ENCODE assay signal across 14 cellular contexts in the genomic region with DNA sequence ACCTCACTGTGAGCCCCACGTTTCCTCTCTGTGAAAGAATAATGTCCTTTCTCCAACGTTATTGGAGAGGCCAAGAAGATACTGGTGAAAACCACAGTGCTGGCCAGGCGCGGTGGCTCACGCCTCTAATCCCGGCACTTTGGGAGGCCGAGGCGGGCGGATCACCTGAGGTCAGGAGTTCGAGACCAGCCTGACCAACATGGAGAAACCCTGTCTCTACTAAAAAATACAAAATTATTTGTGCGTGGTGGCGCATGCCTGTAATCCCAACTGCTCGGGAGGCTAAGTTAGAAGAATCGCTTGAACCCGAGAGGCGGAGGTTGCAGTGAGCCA. TPM values are rescaled to one million over a fixed set of nuclear protein-coding genes. Genes with fewer than 3 reads are reported as not detected.
"Had no signal": no experiment of that assay in that cellular context is flagged by ENCODE, and none has a peak within 500 bp of the region (broad histone marks: within the 10 kb centered on the region; RNA-seq: fewer than 3 reads in every experiment).

No MANE protein-coding gene starts in this region.

RNA-seq across cellular contexts. Expression of a gene that starts 11.6 kb away (rescaled TPM):
- total RNA-seq: activated CD4-positive, alpha-beta memory T cell treated with anti-CD3 and anti-CD28 coated beads for 36 hours; activated CD4-positive, alpha-beta T cell treated with anti-CD3 and anti-CD28 coated beads, Interleukin-2, amount 10 ng/mL, durations not matched to agents 24 days and 14 days; activated T-cell treated with anti-CD3 and anti-CD28 coated beads, Interleukin-2, amount 50 U/mL, for 4 hours; activated T-helper 1 cell treated with anti-CD3 and anti-CD28 coated beads, Interleukin-12 subunit alpha, Interleukin-12 subunit beta, Interleukin-2, Interleukin-4 antibody, amounts not matched to agents 30 ng/mL and 10 ng/mL and 1 ng/mL, durations not matched to agents 14 hours and 24 hours and 36 hours; activated T-helper 17 cell treated with anti-CD3 and anti-CD28 coated beads, Interleukin-2, amount 50 U/mL, for 72 hours; ascending aorta had no signal

RNA-seq across cellular contexts. Expression of a gene that starts 34.9 kb away (rescaled TPM):
- total RNA-seq: activated B cell treated with CpG ODN at 0.5 μM for 24 hours; activated CD4-positive, alpha-beta memory T cell treated with anti-CD3 and anti-CD28 coated beads for 36 hours; activated CD4-positive, alpha-beta T cell treated with anti-CD3 and anti-CD28 coated beads, Interleukin-2, amount 10 ng/mL, durations not matched to agents 24 days and 14 days; activated CD8-positive, alpha-beta memory T cell treated with anti-CD3 and anti-CD28 coated beads for 36 hours; activated CD8-positive, alpha-beta T cell treated with anti-CD3 and anti-CD28 coated beads for 36 hours; activated naive CD4-positive, alpha-beta T cell treated with anti-CD3 and anti-CD28 coated beads for 36 hours; activated naive CD4-positive, alpha-beta T cell treated with anti-CD3 and anti-CD28 coated beads, Interleukin-2, amount 50 U/mL, for 72 hours; activated naive CD8-positive, alpha-beta T cell treated with anti-CD3 and anti-CD28 coated beads for 36 hours; activated T-cell treated with anti-CD3 and anti-CD28 coated beads, Interleukin-2, amount 50 U/mL, for 4 hours; activated T-cell treated with anti-CD3 and anti-CD28 coated beads, Interleukin-2, amount 50 U/mL, for 72 hours; activated T-helper 1 cell treated with anti-CD3 and anti-CD28 coated beads, Interleukin-12 subunit alpha, Interleukin-12 subunit beta, Interleukin-2, Interleukin-4 antibody, amounts not matched to agents 30 ng/mL and 10 ng/mL and 1 ng/mL, durations not matched to agents 14 hours and 24 hours and 36 hours; activated T-helper 17 cell treated with anti-CD3 and anti-CD28 coated beads, Interleukin-2, amount 50 U/mL, for 72 hours; ascending aorta; bronchial epithelial cell had no signal

RNA-seq across cellular contexts. Expression of a gene that starts 44.8 kb away (rescaled TPM):
- total RNA-seq: activated T-helper 17 cell treated with anti-CD3 and anti-CD28 coated beads, Interleukin-2, amount 50 U/mL, for 72 hours had no signal
